Comparison of ENCODE assay signal across 8 cellular contexts in genomic region chr16:3095869-3096268, GRCh38. TPM values are rescaled to one million over a fixed set of nuclear protein-coding genes. Genes with fewer than 3 reads are reported as not detected.
DNase-seq lines count a peak whose midpoint lies in the region; ATAC-seq, FAIRE-seq and TF ChIP-seq lines count a peak whose summit lies in the region.

No MANE protein-coding gene starts in this region.

- H2AFZ ChIP-seq in MM.1S (ENCODE audit: low read length): no peak overlapping the region

- H3K79me2 ChIP-seq in MM.1S (ENCODE audit: low read length): no peaks in the 10 kb centered on the region

- CTCF ChIA-PET in BJ (lab: Yijun Ruan, JAX): interaction anchor here (0.6 to 1.9 kb wide), 4 partner anchors 15 to 141 kb away, joined by 3 to 6 read pairs (median 4); no protein-coding TSS in a partner anchor

- no peak overlapping the region for H3K4me3 ChIP-seq in BJ (ENCODE audit: low read depth, low read length)
- H3K4me3 ChIP-seq in MM.1S (ENCODE audit: low read length): no peak overlapping the region
- no peak overlapping the region for H3K4me3 ChIP-seq in ascending aorta

- H3F3A ChIP-seq in MM.1S (ENCODE audit: insufficient read depth, low read length): peaks cover 12% of the 10 kb centered on the region; the same call in 1 of the 2 replicates

- no peak for FAIRE-seq in RCC 7860 (lab: Jason Lieb, UNC)

- H3K9me3 ChIP-seq in MM.1S (replicated peaks; ENCODE audit: insufficient read depth, low read length): no peaks in the 10 kb centered on the region
- no peaks in the 10 kb centered on the region for H3K9me3 ChIP-seq in ascending aorta

- H4K20me1 ChIP-seq in MM.1S (ENCODE audit: insufficient read depth, low read length): no peaks in the 10 kb centered on the region

- peak; percentile 83 for ATAC-seq in GM19351 (IDR thresholded peaks at IDR 0.05; ENCODE audit: unreplicated experiment)

- intact Hi-C loops in ascending aorta (cut with DNase I): loop anchor here (5.0 kb wide), 1 partner anchor 34 kb away; no protein-coding TSS in a partner anchor

- no peak overlapping the region for H3K27ac ChIP-seq in MM.1S (ENCODE audit: low read length)
- no peak overlapping the region for H3K27ac ChIP-seq in ascending aorta

- H3K4me1 ChIP-seq in MM.1S (ENCODE audit: low read length) (peaks cover 19% of the 10 kb centered on the region), ascending aorta (peaks cover 0 to 6% of the 10 kb centered on the region in 2 donors)

- no peak for DNase-seq in BJ (ENCODE audit: low read depth)
- DNase-seq in MM.1S: peak; percentile 70
- DNase-seq in activated CD8-positive, alpha-beta memory T cell treated with anti-CD3 and anti-CD28 coated beads, Interleukin-2, amount 50 U/mL, for 24 hours (ENCODE audit: extremely low read depth): peak; percentile 26
- DNase-seq in hepatic stellate cell (ENCODE audit: low spot score): peak; percentile 57
- DNase-seq in ascending aorta (ENCODE audit: low spot score in 2 of 2): no peak
- no peak for DNase-seq in AG08396 (ENCODE audit: low spot score)
- no peak for DNase-seq in RCC 7860 (ENCODE audit: low spot score)

- no peak overlapping the region for H3K9ac ChIP-seq in MM.1S (ENCODE audit: low read length)

- H3K4me2 ChIP-seq in MM.1S (ENCODE audit: low read depth, low read length): 0 out of 2 replicates have a peak overlapping the region, but pooled peaks have one; percentile 5

- no peaks in the 10 kb centered on the region for H3K9me2 ChIP-seq in MM.1S (replicated peaks; ENCODE audit: insufficient read depth, low read length)

- TF ChIP-seq CTCF in BJ (IDR thresholded peaks at IDR 0.05; ENCODE audit: insufficient read depth, low read depth, low read length) (peak; percentile 21; the same call in 1 of the 2 replicates), MM.1S (IDR thresholded peaks at IDR 0.05; ENCODE audit: low read length) (peak; percentile 41), ascending aorta (IDR thresholded peaks at IDR 0.05) (peak in 1 of 3 experiments; percentile 21)

- H3K36me3 ChIP-seq in BJ (ENCODE audit: control insufficient read depth, insufficient read depth, low read length) (no peaks in the 10 kb centered on the region), MM.1S (replicated peaks; ENCODE audit: insufficient read depth, low read length) (no peaks in the 10 kb centered on the region), ascending aorta (no peaks in the 10 kb centered on the region)

- H3K27me3 ChIP-seq in BJ (ENCODE audit: control insufficient read depth, insufficient read depth, low read length): peaks cover 25% of the 10 kb centered on the region
- peaks cover 49% of the 10 kb centered on the region for H3K27me3 ChIP-seq in MM.1S (replicated peaks; ENCODE audit: insufficient read depth, low read length)
- no peaks in the 10 kb centered on the region for H3K27me3 ChIP-seq in ascending aorta

- POLR2A ChIA-PET in BJ (lab: Charles Lee): no interaction called here

RNA-seq across cellular contexts. Expression of gene ZSCAN10, which starts 3.2 kb away (rescaled TPM):
- not detected in 2 replicates for polyA plus RNA-seq in BJ (2011; rRNA removed)
- not detected in 2 replicates for polyA minus RNA-seq in BJ (2011; rRNA and poly(A)+ RNA removed)
- not detected for total RNA-seq in ascending aorta

RNA-seq across cellular contexts. Expression of gene ZNF205, which starts 16.5 kb away (rescaled TPM):
- 4.2 and 9.0 TPM in 2 replicates for polyA plus RNA-seq in BJ (2011; rRNA removed)
- 3.0 and 5.6 TPM in 2 replicates for polyA minus RNA-seq in BJ (2011; rRNA and poly(A)+ RNA removed)
- total RNA-seq in ascending aorta: 49.8 TPM

RNA-seq across cellular contexts. Expression of gene IL32, which starts 30.4 kb away (rescaled TPM):
- 11.3 and 18.1 TPM in 2 replicates for polyA plus RNA-seq in BJ (2011; rRNA removed)
- polyA minus RNA-seq in BJ (2011; rRNA and poly(A)+ RNA removed): 6.4 and 10.9 TPM in 2 replicates
- 139 TPM for total RNA-seq in ascending aorta

RNA-seq across cellular contexts. Expression of gene ZNF213, which starts 39.0 kb away (rescaled TPM):
- 0.63 and 0.77 TPM in 2 replicates for polyA plus RNA-seq in BJ (2011; rRNA removed)
- polyA minus RNA-seq in BJ (2011; rRNA and poly(A)+ RNA removed): 1.2 and 2.0 TPM in 2 replicates
- total RNA-seq in ascending aorta: 25.3 TPM

RNA-seq across cellular contexts. Expression of gene MMP25, which starts 49.5 kb away (rescaled TPM):
- polyA plus RNA-seq in BJ (2011; rRNA removed): 0.01 and 0.02 TPM in 2 replicates
- 0.14 TPM in 1 of 2 replicates, not detected in the other for polyA minus RNA-seq in BJ (2011; rRNA and poly(A)+ RNA removed)
- total RNA-seq in ascending aorta: 0.21 TPM

Comparison
In these comparisons a context has a peak if more than half of its experiments do, and no peak if none do; other contexts are left out.
1. DNase-seq: peak in MM.1S (single experiment), activated CD8-positive, alpha-beta memory T cell treated with anti-CD3 and anti-CD28 coated beads, Interleukin-2, amount 50 U/mL, for 24 hours (single experiment) and hepatic stellate cell (single experiment); none in BJ (single experiment), ascending aorta (0 of 2), AG08396 (single experiment) and RCC 7860 (single experiment).